In the genomic region with DNA sequence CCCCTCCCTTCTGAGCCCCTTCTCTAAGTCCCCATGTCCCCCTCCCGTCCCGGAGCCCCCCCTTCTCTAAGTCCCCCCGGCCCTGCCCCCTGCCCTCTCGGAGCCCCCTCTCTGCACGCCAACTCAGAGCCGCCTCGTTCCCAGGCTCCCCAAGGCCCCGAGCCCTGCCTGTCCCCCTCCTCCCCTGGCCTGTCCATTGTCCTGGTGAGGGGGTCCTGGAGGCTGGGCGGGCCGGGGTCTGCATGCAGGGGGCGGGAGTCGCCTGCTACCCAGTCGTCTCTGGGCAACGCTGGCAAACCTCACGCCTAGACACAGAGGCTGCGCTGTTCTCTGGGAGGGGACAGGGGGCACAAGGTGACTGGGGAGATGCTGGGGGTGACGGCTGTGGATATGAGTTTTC, we compare ENCODE assay signal across 12 cellular contexts. TPM values are rescaled to one million over a fixed set of nuclear protein-coding genes. Genes with fewer than 3 reads are reported as not detected.
A peak's percentile ranks its signal among the peaks of the same experiment; 100 is the strongest.
DNase-seq lines count a peak whose midpoint lies in the region; ATAC-seq and TF ChIP-seq lines count a peak whose summit lies in the region.
"Had no signal": no experiment of that assay in that cellular context is flagged by ENCODE, and none has a peak within 500 bp of the region (broad histone marks: within the 10 kb centered on the region; RNA-seq: fewer than 3 reads in every experiment).

No MANE protein-coding gene starts in this region.

- no peaks in the 10 kb centered on the region for H3K36me3 ChIP-seq in NT2/D1 (ENCODE audit: insufficient read depth, insufficient read length, low read length)
- no peaks in the 10 kb centered on the region for H3K36me3 ChIP-seq in iPS-15b (ENCODE audit: control insufficient read depth, insufficient read depth, low read length)
- no peaks in the 10 kb centered on the region for H3K36me3 ChIP-seq in tibial artery

- no peak for ATAC-seq in activated T-cell treated with anti-CD3 and anti-CD28 coated beads, Interleukin-2, amount 50 U/mL, for 72 hours (replicated peaks in 1 of 2)
- ATAC-seq in sciatic nerve, result peak; percentile 24
- ATAC-seq in GM18907 (IDR thresholded peaks at IDR 0.05; ENCODE audit: unreplicated experiment), result no peak

- H3K27ac ChIP-seq in tibial artery, result no peak overlapping the region

- no peaks in the 10 kb centered on the region for H3K9me3 ChIP-seq in NT2/D1 (ENCODE audit: insufficient read depth, low read length)
- H3K9me3 ChIP-seq in iPS-15b (ENCODE audit: control insufficient read depth, insufficient read depth, low read length), result no peaks in the 10 kb centered on the region
- H3K9me3 ChIP-seq in tibial artery, result no peaks in the 10 kb centered on the region

- peaks cover 22% of the 10 kb centered on the region for H3K27me3 Mint-ChIP-seq in activated T-cell treated with anti-CD3 and anti-CD28 coated beads, Interleukin-2, amount 50 U/mL, for 72 hours (ENCODE audit: low read depth)

- no peak for TF ChIP-seq CTCF in tibial artery (IDR thresholded peaks at IDR 0.05)

- intact Hi-C loops in sciatic nerve (cut with DNase I) (no loop called here), tibial artery (cut with DNase I; ENCODE audit: low total_unique reads) (no loop called here)

- H3K4me1 ChIP-seq in NT2/D1 (ENCODE audit: insufficient read depth, insufficient read length), result peaks cover 6% of the 10 kb centered on the region
- H3K4me1 ChIP-seq in iPS-15b (ENCODE audit: control insufficient read depth, insufficient read depth, low read length), result no peaks in the 10 kb centered on the region
- H3K4me1 ChIP-seq in tibial artery, result peaks cover 0 to 11% (median 0%) of the 10 kb centered on the region in 4 donors

- H3K4me3 ChIP-seq in NT2/D1 (ENCODE audit: insufficient read length, low read depth), result peak overlapping the region; percentile 48
- peak overlapping the region; percentile 71 for H3K4me3 ChIP-seq in iPS-15b (ENCODE audit: low read depth, low read length)
- H3K4me3 ChIP-seq in tibial artery, result no peak overlapping the region

- no peak for DNase-seq in activated T-cell treated with anti-CD3 and anti-CD28 coated beads, Interleukin-2, amount 50 U/mL, for 72 hours
- DNase-seq in activated T-cell treated with anti-CD3 and anti-CD28 coated beads, Interleukin-2, amount 50 U/mL, for 48 hours, result no peak
- no peak for DNase-seq in NT2/D1 (ENCODE audit: low read depth, low spot score)
- DNase-seq in sciatic nerve (ENCODE audit: low spot score), result no peak
- DNase-seq in NCI-H2029 (lab: John Stamatoyannopoulos, UW), result no peak
- no peak for DNase-seq in tibial artery
- DNase-seq: activated CD4-positive, CD25-positive, alpha-beta regulatory T cell; NCI-H1092 had no signal

- H3K9me3 Mint-ChIP-seq in activated T-cell treated with anti-CD3 and anti-CD28 coated beads, Interleukin-2, amount 50 U/mL, for 72 hours, result no peaks in the 10 kb centered on the region
- H3K9me3 Mint-ChIP-seq: activated naive CD8-positive, alpha-beta T cell treated with anti-CD3 and anti-CD28 coated beads, Interleukin-2, amount 50 U/mL, for 24 hours; stimulated activated naive CD8-positive, alpha-beta T cell treated with anti-CD3 and anti-CD28 coated beads, Interleukin-15, Interleukin-2, amounts not matched to agents 100 ng/mL and 50 ng/mL, for 24 hours had no signal

- H3K9ac ChIP-seq in NT2/D1 (ENCODE audit: insufficient read length, low read depth) (peak overlapping the region; percentile 66), iPS-15b (ENCODE audit: low read depth, low read length) (no peak overlapping the region)

- H3K4me1 Mint-ChIP-seq in activated T-cell treated with anti-CD3 and anti-CD28 coated beads, Interleukin-2, amount 50 U/mL, for 72 hours (ENCODE audit: low read depth), result peaks cover 5% of the 10 kb centered on the region

- H3K27me3 ChIP-seq in NT2/D1 (ENCODE audit: insufficient read depth, insufficient read length), result peaks cover 25% of the 10 kb centered on the region
- peaks cover 18% of the 10 kb centered on the region for H3K27me3 ChIP-seq in iPS-15b (ENCODE audit: control insufficient read depth, insufficient read depth, low read length)
- H3K27me3 ChIP-seq in tibial artery, result peaks cover 0 to 91% of the 10 kb centered on the region in 2 donors

- H3K36me3 Mint-ChIP-seq in activated T-cell treated with anti-CD3 and anti-CD28 coated beads, Interleukin-2, amount 50 U/mL, for 72 hours (ENCODE audit: insufficient read depth in 2 of 2), result no peaks in the 10 kb centered on the region

- no peak overlapping the region for H3K27ac Mint-ChIP-seq in activated T-cell treated with anti-CD3 and anti-CD28 coated beads, Interleukin-2, amount 50 U/mL, for 72 hours
- H3K27ac Mint-ChIP-seq: activated naive CD8-positive, alpha-beta T cell treated with anti-CD3 and anti-CD28 coated beads, Interleukin-2, amount 50 U/mL, for 24 hours; stimulated activated naive CD8-positive, alpha-beta T cell treated with anti-CD3 and anti-CD28 coated beads, Interleukin-15, Interleukin-2, amounts not matched to agents 100 ng/mL and 50 ng/mL, for 24 hours had no signal

- H3K4me3 Mint-ChIP-seq in activated T-cell treated with anti-CD3 and anti-CD28 coated beads, Interleukin-2, amount 50 U/mL, for 72 hours, result peak overlapping the region; percentile 53 to 66
- H3K4me3 Mint-ChIP-seq: activated naive CD8-positive, alpha-beta T cell treated with anti-CD3 and anti-CD28 coated beads, Interleukin-2, amount 50 U/mL, for 24 hours; stimulated activated naive CD8-positive, alpha-beta T cell treated with anti-CD3 and anti-CD28 coated beads, Interleukin-15, Interleukin-2, amounts not matched to agents 100 ng/mL and 50 ng/mL, for 24 hours had no signal

RNA-seq across cellular contexts. Expression of a gene that starts 39.2 kb away (rescaled TPM):
- total RNA-seq in activated T-cell treated with anti-CD3 and anti-CD28 coated beads, Interleukin-2, amount 50 U/mL, for 72 hours, result under 1 TPM; 0.05 to 0.19 TPM
- total RNA-seq in sciatic nerve, result 28.2 TPM

RNA-seq across cellular contexts. Expression of a gene that starts 40.6 kb away (rescaled TPM):
- total RNA-seq in activated T-cell treated with anti-CD3 and anti-CD28 coated beads, Interleukin-2, amount 50 U/mL, for 72 hours, result 10 to 100 TPM; 22.1 to 25.7 TPM
- total RNA-seq in sciatic nerve, result 12.8 TPM

RNA-seq across cellular contexts. Expression of a gene that starts 58.9 kb away (rescaled TPM):
- total RNA-seq in activated T-cell treated with anti-CD3 and anti-CD28 coated beads, Interleukin-2, amount 50 U/mL, for 72 hours, result 1 to 10 TPM in 1 of 2 donors, under 1 TPM in 1; 0.67 to 2.3 TPM
- 2.9 TPM for total RNA-seq in sciatic nerve

Comparison
In these comparisons a context has a peak if more than half of its experiments do, and no peak if none do; other contexts are left out.
1. H3K4me3 ChIP-seq: peak in NT2/D1 (single experiment) and iPS-15b (single experiment); none in tibial artery (0 of 2).
2. RNA of a gene that starts 39.2 kb away (total RNA-seq): 28.2 TPM in sciatic nerve (single experiment); 0.05 to 0.19 TPM in activated T-cell treated with anti-CD3 and anti-CD28 coated beads, Interleukin-2, amount 50 U/mL, for 72 hours; every median in the first group is over 10 times any median in the second.